17 cellular contexts compared by ENCODE assay signal in the genomic region with DNA sequence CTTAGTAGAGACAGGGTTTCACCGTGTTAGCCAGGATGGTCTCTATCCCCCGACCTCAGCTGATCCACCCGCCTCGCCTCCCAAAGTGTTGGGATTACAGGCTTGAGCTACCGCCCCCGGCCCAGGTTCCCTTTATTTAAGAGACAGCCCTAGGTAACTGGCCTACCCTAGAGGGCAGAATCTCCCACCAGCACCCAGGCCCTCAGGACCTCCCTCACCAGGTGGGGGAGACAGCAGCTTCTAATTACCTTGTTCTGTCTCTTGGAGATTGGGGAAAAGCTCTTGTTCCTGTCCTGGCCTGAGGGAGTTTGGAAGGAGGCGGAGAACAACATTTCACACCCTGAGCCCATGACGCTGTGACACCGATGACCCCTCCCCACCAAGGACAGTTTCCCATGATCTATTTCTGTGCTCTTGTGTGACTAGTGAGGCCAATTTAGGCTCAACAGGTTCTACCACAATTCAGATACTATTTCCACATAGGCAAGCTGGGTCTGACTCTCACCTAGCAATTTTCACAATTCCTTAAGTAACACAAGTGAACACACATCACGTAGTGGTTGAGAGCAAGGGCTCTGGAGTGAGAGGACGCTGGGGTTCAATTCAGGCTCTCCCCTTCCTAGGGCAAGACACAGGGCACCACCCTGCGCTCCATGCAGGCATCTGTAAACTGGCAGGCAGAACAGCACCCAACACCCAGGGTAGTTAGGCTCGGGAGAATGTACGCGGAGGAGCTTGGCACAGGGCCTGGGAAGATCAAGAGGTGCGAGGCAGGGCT. TPM values are rescaled to one million over a fixed set of nuclear protein-coding genes. Genes with fewer than 3 reads are reported as not detected.
DNase-seq lines count a peak whose midpoint lies in the region; ATAC-seq and TF ChIP-seq lines count a peak whose summit lies in the region.
"Had no signal": no experiment of that assay in that cellular context is flagged by ENCODE, and none has a peak within 500 bp of the region (broad histone marks: within the 10 kb centered on the region; RNA-seq: fewer than 3 reads in every experiment).

No MANE protein-coding gene starts in this region.

- CTCF ChIA-PET in activated CD4-positive, alpha-beta memory T cell treated with anti-CD3 and anti-CD28 coated beads for 36 hours (lab: Charles Lee) = interaction anchor here (0.8 to 1.2 kb wide), 2 partner anchors 21 to 159 kb away, joined by 3 read pairs; a partner anchor contains a TSS

- H3K36me3 ChIP-seq in BLaER1 (peaks cover 61% of the 10 kb centered on the region), spleen (peaks cover 0 to 61% (median 3%) of the 10 kb centered on the region in 6 donors)
- H3K36me3 ChIP-seq: HAP-1 had no signal

- H3K4me3 Mint-ChIP-seq in IgD-negative memory B cell (peak overlapping the region in 1 of 4 donors; percentile 30), nephron (no peak overlapping the region), chondrocyte (ENCODE audit: unreplicated experiment) (no peak overlapping the region)
- H3K4me3 Mint-ChIP-seq in activated CD4-positive, alpha-beta memory T cell treated with anti-CD3 and anti-CD28 coated beads for 36 hours = no peak overlapping the region
- H3K4me3 Mint-ChIP-seq: activated T-cell treated with anti-CD3 and anti-CD28 coated beads, Interleukin-2, amount 50 U/mL, for 72 hours had no signal

- no peak for TF ChIP-seq POLR2A in spleen (IDR thresholded peaks at IDR 0.05)

- H3K4me3 ChIP-seq in BLaER1 (no peak overlapping the region), epithelial cell of esophagus (ENCODE audit: low read length) (no peak overlapping the region), spleen (no peak overlapping the region)
- H3K4me3 ChIP-seq: HAP-1, skin epidermis, stomach had no signal

- H3K4me1 ChIP-seq in BLaER1 (peaks cover 90% of the 10 kb centered on the region), spleen (peaks cover 3 to 53% (median 26%) of the 10 kb centered on the region in 6 donors)
- H3K4me1 ChIP-seq: HAP-1 had no signal

- WGBS in spleen, 5 donors = 84 to 95% (median 90%) methylated on average over 16 of the region's 16 CpGs

- POLR2A ChIA-PET in activated CD4-positive, alpha-beta memory T cell treated with anti-CD3 and anti-CD28 coated beads for 36 hours (lab: Charles Lee) = no interaction called here

- peak overlapping the region in 2 of 3 donors; percentile 40 to 85 for H3K27ac Mint-ChIP-seq in IgD-negative memory B cell
- peak overlapping the region; percentile 20 to 74 (median 50) for H3K27ac Mint-ChIP-seq in nephron
- no peak overlapping the region for H3K27ac Mint-ChIP-seq in chondrocyte (ENCODE audit: unreplicated experiment)
- no peak overlapping the region for H3K27ac Mint-ChIP-seq in activated CD4-positive, alpha-beta memory T cell treated with anti-CD3 and anti-CD28 coated beads for 36 hours
- H3K27ac Mint-ChIP-seq: activated T-cell treated with anti-CD3 and anti-CD28 coated beads, Interleukin-2, amount 50 U/mL, for 72 hours had no signal

- H3K27me3 ChIP-seq in BLaER1 = no peaks in the 10 kb centered on the region
- H3K27me3 ChIP-seq in spleen (replicated peaks in 1 of 7) = no peaks in the 10 kb centered on the region
- H3K27me3 ChIP-seq: stomach had no signal

- H3K9me3 ChIP-seq in BLaER1 (no peaks in the 10 kb centered on the region), spleen (no peaks in the 10 kb centered on the region)
- H3K9me3 ChIP-seq: HAP-1, stomach had no signal

- H3K27ac ChIP-seq in BLaER1 (peak overlapping the region; percentile 27; the same call in 1 of the 2 replicates), spleen (no peak overlapping the region)

- DNase-seq in epithelial cell of esophagus (ENCODE audit: low read depth) (peak; percentile 84), chondrocyte (ENCODE audit: low spot score) (no peak), spleen (no peak)
- no peak for DNase-seq in activated CD4-positive, alpha-beta memory T cell treated with anti-CD3 and anti-CD28 coated beads for 36 hours
- DNase-seq: activated CD4-positive, alpha-beta T cell treated with anti-CD3 and anti-CD28 coated beads, Interleukin-2, amount 50 U/mL, for 1 hour; activated T-cell treated with anti-CD3 and anti-CD28 coated beads, Interleukin-2, amount 50 U/mL, for 72 hours; amygdala; NCI-H1436 treated with DMSO at 0.1 percent for 48 hours; NCI-H524 treated with DMSO at 0.1 percent for 48 hours; stomach; T-helper 9 cell had no signal

- peaks cover 2% of the 10 kb centered on the region for H3K36me3 Mint-ChIP-seq in IgD-negative memory B cell
- peaks cover 9% of the 10 kb centered on the region for H3K36me3 Mint-ChIP-seq in nephron (ENCODE audit: low read depth)
- peaks cover 3% of the 10 kb centered on the region for H3K36me3 Mint-ChIP-seq in chondrocyte (ENCODE audit: low read depth)
- no peaks in the 10 kb centered on the region for H3K36me3 Mint-ChIP-seq in activated CD4-positive, alpha-beta memory T cell treated with anti-CD3 and anti-CD28 coated beads for 36 hours

- no peaks in the 10 kb centered on the region for H3K9me3 Mint-ChIP-seq in IgD-negative memory B cell
- H3K9me3 Mint-ChIP-seq in nephron = no peaks in the 10 kb centered on the region
- H3K9me3 Mint-ChIP-seq in chondrocyte (ENCODE audit: low read depth) = no peaks in the 10 kb centered on the region
- H3K9me3 Mint-ChIP-seq in activated CD4-positive, alpha-beta memory T cell treated with anti-CD3 and anti-CD28 coated beads for 36 hours = no peaks in the 10 kb centered on the region
- H3K9me3 Mint-ChIP-seq: activated T-cell treated with anti-CD3 and anti-CD28 coated beads, Interleukin-2, amount 50 U/mL, for 72 hours had no signal

- no peak for ATAC-seq in GM21360 (IDR thresholded peaks at IDR 0.05; ENCODE audit: unreplicated experiment)
- ATAC-seq: activated T-cell treated with anti-CD3 and anti-CD28 coated beads, Interleukin-2, amount 50 U/mL, for 72 hours had no signal

- intact Hi-C loops in activated CD4-positive, alpha-beta memory T cell treated with anti-CD3 and anti-CD28 coated beads for 36 hours (cut with micrococcal nuclease) = no loop called here
- intact Hi-C loops in spleen (cut with DNase I; ENCODE audit: low total_unique reads) = no loop called here

- no peak for TF ChIP-seq CTCF in epithelial cell of esophagus (IDR thresholded peaks at IDR 0.05; ENCODE audit: insufficient read depth, low read depth, low read length, missing control alignments)
- TF ChIP-seq CTCF in nephron (IDR thresholded peaks at IDR 0.05; ENCODE audit: unreplicated experiment in 3 of 3) = no peak
- no peak for TF ChIP-seq CTCF in chondrocyte (IDR thresholded peaks at IDR 0.05)
- no peak for TF ChIP-seq CTCF in spleen (IDR thresholded peaks at IDR 0.05 in 8 of 11, conservative IDR thresholded peaks at IDR 0.05 in 3 of 11)

- H3K4me1 Mint-ChIP-seq in IgD-negative memory B cell (peaks cover 3 to 8% (median 5%) of the 10 kb centered on the region in 3 donors), nephron (peaks cover 40% of the 10 kb centered on the region), chondrocyte (ENCODE audit: low read depth) (peaks cover 22% of the 10 kb centered on the region)
- H3K4me1 Mint-ChIP-seq in activated CD4-positive, alpha-beta memory T cell treated with anti-CD3 and anti-CD28 coated beads for 36 hours (ENCODE audit: low read depth) = no peaks in the 10 kb centered on the region

- H3K9ac ChIP-seq in BLaER1 = 0 out of 2 replicates have a peak overlapping the region, but pooled peaks have one; percentile 34

- peak overlapping the region; percentile 3; the same call in 1 of the 2 replicates for H3K4me2 ChIP-seq in BLaER1

- H3K27me3 Mint-ChIP-seq in IgD-negative memory B cell (no peaks in the 10 kb centered on the region), nephron (ENCODE audit: low read depth) (no peaks in the 10 kb centered on the region), chondrocyte (ENCODE audit: low read depth) (no peaks in the 10 kb centered on the region)
- no peaks in the 10 kb centered on the region for H3K27me3 Mint-ChIP-seq in activated CD4-positive, alpha-beta memory T cell treated with anti-CD3 and anti-CD28 coated beads for 36 hours

- H4K20me1 ChIP-seq in BLaER1 = peaks cover 88% of the 10 kb centered on the region

RNA-seq across cellular contexts. Expression of a gene that starts 20.4 kb away (rescaled TPM):
- 49.5 TPM for polyA plus RNA-seq in IgD-negative memory B cell
- total RNA-seq in chondrocyte = 46.3 to 51.2 TPM (median 47.0 TPM) in 3 replicates
- 10 to 100 TPM; 18.0 to 19.0 TPM for total RNA-seq in activated CD4-positive, alpha-beta memory T cell treated with anti-CD3 and anti-CD28 coated beads for 36 hours
- total RNA-seq in spleen = 10 to 100 TPM; 42.3 to 72.9 (median 59.4) TPM
- polyA plus RNA-seq in spleen = 10 to 100 TPM; 18.5 to 39.9 (median 22.4) TPM

RNA-seq across cellular contexts. Expression of a gene that starts 32.5 kb away (rescaled TPM):
- 22.5 TPM for polyA plus RNA-seq in IgD-negative memory B cell
- 52.3 to 70.5 TPM (median 59.2 TPM) in 3 replicates for total RNA-seq in chondrocyte
- total RNA-seq in activated CD4-positive, alpha-beta memory T cell treated with anti-CD3 and anti-CD28 coated beads for 36 hours = 10 to 100 TPM; 20.7 to 21.9 TPM
- 10 to 100 TPM; 24.9 to 49.2 (median 39.2) TPM for total RNA-seq in spleen
- polyA plus RNA-seq in spleen = 10 to 100 TPM; 28.9 to 36.8 (median 35.9) TPM

RNA-seq across cellular contexts. Expression of a gene that starts 36.6 kb away (rescaled TPM):
- polyA plus RNA-seq in IgD-negative memory B cell (73.4 TPM), spleen (10 to 100 TPM; 18.9 to 30.4 (median 22.4) TPM)
- total RNA-seq in chondrocyte (48.3 to 51.0 TPM (median 49.7 TPM) in 3 replicates), spleen (10 to 100 TPM; 21.6 to 43.1 (median 39.4) TPM)
- 10 to 100 TPM; 76.8 to 81.8 TPM for total RNA-seq in activated CD4-positive, alpha-beta memory T cell treated with anti-CD3 and anti-CD28 coated beads for 36 hours

RNA-seq across cellular contexts. Expression of a gene that starts 38.7 kb away (rescaled TPM):
- polyA plus RNA-seq in IgD-negative memory B cell (0.24 TPM), spleen (1 to 10 TPM in 2 of 3 donors, under 1 TPM in 1; 0.83 to 1.0 (median 1.0) TPM)
- total RNA-seq in chondrocyte (1.3 to 2.8 TPM (median 2.0 TPM) in 3 replicates), spleen (1 to 10 TPM; 1.3 to 4.1 (median 1.8) TPM)
- total RNA-seq in activated CD4-positive, alpha-beta memory T cell treated with anti-CD3 and anti-CD28 coated beads for 36 hours = 10 to 100 TPM; 17.9 to 19.8 TPM

Comparison
In these comparisons a context has a peak if more than half of its experiments do, and no peak if none do; other contexts are left out.
1. H3K27ac Mint-ChIP-seq: peak in IgD-negative memory B cell (2 of 3) and nephron (3 of 3); none in chondrocyte (single experiment) and activated CD4-positive, alpha-beta memory T cell treated with anti-CD3 and anti-CD28 coated beads for 36 hours (single experiment).